In genomic region chr12:119938049-119938667, GRCh38 we compare ENCODE assay signal across 8 cellular contexts.
A peak's percentile ranks its signal among the peaks of the same experiment; 100 is the strongest.
DNase-seq lines count a peak whose midpoint lies in the region; ATAC-seq, FAIRE-seq and TF ChIP-seq lines count a peak whose summit lies in the region.

No MANE protein-coding gene starts in this region.

- peak; percentile 70 for DNase-seq in DMS 273 (lab: John Stamatoyannopoulos, UW; ENCODE audit: unreplicated experiment)
- no peak for DNase-seq in DMS 273 treated with DMSO at 0.1 percent for 48 hours (lab: John Stamatoyannopoulos, UW)
- peak; percentile 73 for DNase-seq in NB4 (ENCODE audit: low read depth)
- DNase-seq in astrocyte of the spinal cord (ENCODE audit: low read depth, low spot score): peak; percentile 44
- DNase-seq in iPS-NIHi7 (ENCODE audit: extremely low spot score): peak; percentile 84
- peak; percentile 22 to 61 for DNase-seq in stimulated activated CD4-positive, alpha-beta T cell treated with anti-CD3 and anti-CD28 coated beads, Interleukin-15, amount 100 ng/mL, for 48 hours (ENCODE audit: low read depth in 2 of 2)

- no peak overlapping the region for H3K4me3 ChIP-seq in NB4 (ENCODE audit: low read depth, low read length)
- H3K4me3 ChIP-seq in astrocyte of the spinal cord (ENCODE audit: low read depth, low read length): no peak overlapping the region

- no peak for TF ChIP-seq POLR2A in NB4 (IDR thresholded peaks at IDR 0.05; ENCODE audit: extremely low read depth, insufficient read length)

- no peak for ATAC-seq in HG02885 (IDR thresholded peaks at IDR 0.05; ENCODE audit: poor library complexity, unreplicated experiment)

- peak; percentile 75 for FAIRE-seq in TTC549 (lab: Jason Lieb, UNC)

- TF ChIP-seq CTCF in NB4 (IDR thresholded peaks at IDR 0.05; ENCODE audit: low read depth, low read length) (peak; percentile 95), astrocyte of the spinal cord (IDR thresholded peaks at IDR 0.05; ENCODE audit: low read depth, low read length) (peak; percentile 89)

- in situ Hi-C loops in astrocyte of the spinal cord (cut with HindIII; ENCODE audit: low sequenced_read_pairs): no loop called here
